In genomic region chr3:152251916-152252315, GRCh38 we compare ENCODE assay signal across 19 cellular contexts. TPM values are rescaled to one million over a fixed set of nuclear protein-coding genes. Genes with fewer than 3 reads are reported as not detected.
A peak's percentile ranks its signal among the peaks of the same experiment; 100 is the strongest.
DNase-seq lines count a peak whose midpoint lies in the region; ATAC-seq, FAIRE-seq and TF ChIP-seq lines count a peak whose summit lies in the region.
"Had no signal": no experiment of that assay in that cellular context is flagged by ENCODE, and none has a peak within 500 bp of the region (broad histone marks: within the 10 kb centered on the region; RNA-seq: fewer than 3 reads in every experiment).

No MANE protein-coding gene starts in this region.

- TF ChIP-seq CTCF in HEK293 (tag by site-specific recombination; IDR thresholded peaks at IDR 0.05): no peak
- TF ChIP-seq CTCF in K562 (IDR thresholded peaks at IDR 0.05 in 2 of 3, conservative IDR thresholded peaks at IDR 0.05 in 1 of 3; ENCODE audit: insufficient read depth in 2 of 3, low read depth in 1 of 3, low read length in 3 of 3): no peak

- TF ChIP-seq RAD21 in K562 (CRISPR knock-in tag; conservative IDR thresholded peaks at IDR 0.05 in 1 of 2, IDR thresholded peaks at IDR 0.05 in 1 of 2): no peak

- H3K36me3 ChIP-seq in HEK293 (ENCODE audit: control insufficient read depth in 2 of 2, insufficient read depth in 1 of 2, low read length in 2 of 2) (no peaks in the 10 kb centered on the region), K562 (ENCODE audit: control insufficient read depth, insufficient read depth, low read length) (no peaks in the 10 kb centered on the region)
- H3K36me3 ChIP-seq: prostate gland, SJSA1, WERI-Rb-1 had no signal

- no peaks in the 10 kb centered on the region for H3K27me3 Mint-ChIP-seq in activated T-cell treated with anti-CD3 and anti-CD28 coated beads, Interleukin-2, amount 50 U/mL, for 72 hours (ENCODE audit: low read depth)
- H3K27me3 Mint-ChIP-seq in T-helper 2 cell treated with Interferon-gamma antibody and Interleukin-4, amounts not matched to agents 5 μg/mL and 100 μg/mL, for 36 hours (ENCODE audit: low read depth): no peaks in the 10 kb centered on the region
- H3K27me3 Mint-ChIP-seq: type B pancreatic cell had no signal

- CTCF ChIA-PET in HEK293 (lab: Yijun Ruan, JAX) (no interaction called here), K562 (lab: Yijun Ruan, JAX; ENCODE audit: low intra/inter-chr PET ratio) (no interaction called here)

- H3K9ac ChIP-seq in K562 (ENCODE audit: insufficient read depth in 1 of 2, low read depth in 2 of 2, low read length in 2 of 2): no peak overlapping the region

- BruUV-seq in K562 (replicated peaks; lab: Mats Ljungman, UMichigan): no TSS peak

- intact Hi-C loops in K562 (cut with micrococcal nuclease): no loop called here

- no peaks in the 10 kb centered on the region for H3K9me3 ChIP-seq in HEK293 (ENCODE audit: control insufficient read depth, insufficient read depth, low read depth, low read length)
- peaks cover 3% of the 10 kb centered on the region; the same call in 1 of the 2 replicates for H3K9me3 ChIP-seq in K562 (replicated peaks; ENCODE audit: control insufficient read depth, insufficient read depth, low read depth, low read length)
- H3K9me3 ChIP-seq: A549, prostate gland, SJSA1 had no signal

- peaks cover 61% of the 10 kb centered on the region for H3K4me1 Mint-ChIP-seq in activated T-cell treated with anti-CD3 and anti-CD28 coated beads, Interleukin-2, amount 50 U/mL, for 72 hours (ENCODE audit: low read depth)
- peaks cover 50% of the 10 kb centered on the region for H3K4me1 Mint-ChIP-seq in stimulated activated effector memory CD8-positive, alpha-beta T cell treated with anti-CD3 and anti-CD28 coated beads, Interleukin-12 subunit alpha, Interleukin-12 subunit beta, amount 100 ng/mL, for 72 hours
- H3K4me1 Mint-ChIP-seq in T-helper 2 cell treated with Interferon-gamma antibody and Interleukin-4, amounts not matched to agents 5 μg/mL and 100 μg/mL, for 36 hours (ENCODE audit: low read depth): peaks cover 51% of the 10 kb centered on the region

- H3K4me1 ChIP-seq in HEK293 (ENCODE audit: control insufficient read depth, insufficient read depth, low read length): no peaks in the 10 kb centered on the region
- H3K4me1 ChIP-seq in K562 (replicated peaks in 1 of 2; ENCODE audit: control insufficient read depth in 2 of 2, insufficient read depth in 2 of 2, low read length in 2 of 2): peaks cover 0 to 2% of the 10 kb centered on the region in 2 experiments; a peak in 2 of 5 replicates
- H3K4me1 ChIP-seq: A549, prostate gland, SJSA1 had no signal

- H3K36me3 Mint-ChIP-seq in activated T-cell treated with anti-CD3 and anti-CD28 coated beads, Interleukin-2, amount 50 U/mL, for 72 hours (ENCODE audit: insufficient read depth in 2 of 2): peaks cover 0 to 3% of the 10 kb centered on the region in 2 donors
- H3K36me3 Mint-ChIP-seq in stimulated activated effector memory CD8-positive, alpha-beta T cell treated with anti-CD3 and anti-CD28 coated beads, Interleukin-12 subunit alpha, Interleukin-12 subunit beta, amount 100 ng/mL, for 72 hours: peaks cover 2% of the 10 kb centered on the region
- peaks cover 40% of the 10 kb centered on the region for H3K36me3 Mint-ChIP-seq in T-helper 2 cell treated with Interferon-gamma antibody and Interleukin-4, amounts not matched to agents 5 μg/mL and 100 μg/mL, for 36 hours (ENCODE audit: low read depth)
- H3K36me3 Mint-ChIP-seq: type B pancreatic cell had no signal

- TF ChIP-seq POLR2A in K562 (conservative IDR thresholded peaks at IDR 0.05): no peak

- no peak for FAIRE-seq in K562 (lab: Jason Lieb, UNC)
- FAIRE-seq in HTR-8/SVneo (lab: Jason Lieb, UNC): no peak
- FAIRE-seq: A549 had no signal

- no peaks in the 10 kb centered on the region for H3K9me1 ChIP-seq in K562 (ENCODE audit: control insufficient read depth, insufficient read depth, low read length)

- TF ChIP-seq EP300 in K562 (IDR thresholded peaks at IDR 0.05; ENCODE audit: low read length): no peak

- no peak for ATAC-seq in activated T-cell treated with anti-CD3 and anti-CD28 coated beads, Interleukin-2, amount 50 U/mL, for 72 hours (replicated peaks in 1 of 2)
- ATAC-seq in K562 (no peak), SK-N-SH treated with all-trans-retinoic acid at 6 μM for 48 hours (no peak)
- no peak for ATAC-seq in stimulated activated effector memory CD8-positive, alpha-beta T cell treated with anti-CD3 and anti-CD28 coated beads, Interleukin-12 subunit alpha, Interleukin-12 subunit beta, amount 100 ng/mL, for 72 hours
- ATAC-seq: A549 had no signal

- H2AFZ ChIP-seq in K562 (ENCODE audit: low read depth, low read length): no peak overlapping the region

- H3K27ac ChIP-seq in HEK293 (ENCODE audit: extremely low read depth, low read depth, low read length) (no peak overlapping the region), K562 (ENCODE audit: extremely low read depth, low read depth, low read length) (no peak overlapping the region)
- H3K27ac ChIP-seq: A549, prostate gland, SJSA1, WERI-Rb-1 had no signal

- H3K4me3 ChIP-seq in HEK293 (ENCODE audit: low read depth, low read length) (no peak overlapping the region), K562 (no peak overlapping the region)
- H3K4me3 ChIP-seq: A549, lung, prostate gland, SJSA1 had no signal

- peak overlapping the region; percentile 93 for H3K27ac Mint-ChIP-seq in activated T-cell treated with anti-CD3 and anti-CD28 coated beads, Interleukin-2, amount 50 U/mL, for 72 hours
- peak overlapping the region; percentile 98 for H3K27ac Mint-ChIP-seq in stimulated activated effector memory CD8-positive, alpha-beta T cell treated with anti-CD3 and anti-CD28 coated beads, Interleukin-12 subunit alpha, Interleukin-12 subunit beta, amount 100 ng/mL, for 72 hours
- no peak overlapping the region for H3K27ac Mint-ChIP-seq in T-helper 2 cell treated with Interferon-gamma antibody and Interleukin-4, amounts not matched to agents 5 μg/mL and 100 μg/mL, for 36 hours
- H3K27ac Mint-ChIP-seq: type B pancreatic cell had no signal

- POLR2A ChIA-PET in HEK293 (lab: Yijun Ruan, JAX): no interaction called here
- POLR2A ChIA-PET in K562 (lab: Yijun Ruan, JAX): no interaction called here

- no peaks in the 10 kb centered on the region for H3K27me3 ChIP-seq in K562 (ENCODE audit: control insufficient read depth in 2 of 2, insufficient read depth in 2 of 2, low read length in 2 of 2)
- H3K27me3 ChIP-seq: SJSA1 had no signal

- in situ Hi-C loops in K562 (cut with MboI): no loop called here

- H3K9me3 Mint-ChIP-seq in activated T-cell treated with anti-CD3 and anti-CD28 coated beads, Interleukin-2, amount 50 U/mL, for 72 hours: peaks cover 0 to 3% of the 10 kb centered on the region in 2 donors
- no peaks in the 10 kb centered on the region for H3K9me3 Mint-ChIP-seq in stimulated activated effector memory CD8-positive, alpha-beta T cell treated with anti-CD3 and anti-CD28 coated beads, Interleukin-12 subunit alpha, Interleukin-12 subunit beta, amount 100 ng/mL, for 72 hours
- H3K9me3 Mint-ChIP-seq in T-helper 2 cell treated with Interferon-gamma antibody and Interleukin-4, amounts not matched to agents 5 μg/mL and 100 μg/mL, for 36 hours: peaks cover 13% of the 10 kb centered on the region
- H3K9me3 Mint-ChIP-seq: type B pancreatic cell had no signal

- DNase-seq in activated T-cell treated with anti-CD3 and anti-CD28 coated beads, Interleukin-2, amount 50 U/mL, for 72 hours: no peak
- no peak for DNase-seq in activated T-cell treated with anti-CD3 and anti-CD28 coated beads for 4 hours
- no peak for DNase-seq in K562 (ENCODE audit: extremely low read depth in 1 of 4, low spot score in 3 of 4)
- no peak for DNase-seq in stimulated activated effector memory CD8-positive, alpha-beta T cell treated with anti-CD3 and anti-CD28 coated beads, Interleukin-12 subunit alpha, Interleukin-12 subunit beta, amount 100 ng/mL, for 72 hours (ENCODE audit: low spot score in 2 of 2)
- DNase-seq in T-helper 2 cell treated with Interferon-gamma antibody and Interleukin-4, amounts not matched to agents 5 μg/mL and 100 μg/mL, for 36 hours (ENCODE audit: low spot score): no peak
- DNase-seq in HTR-8/SVneo (ENCODE audit: insufficient read length, low spot score): no peak
- DNase-seq: activated CD4-positive, alpha-beta T cell treated with anti-CD3 and anti-CD28 coated beads, Interleukin-2, amount 50 U/mL, for 4 hours; kidney glomerular epithelial cell; NCI-H1048; NCI-H187; NCI-H69; WERI-Rb-1 had no signal

- H3K4me2 ChIP-seq in K562 (ENCODE audit: insufficient read depth, low read length): no peak overlapping the region
- H3K4me2 ChIP-seq: A549 had no signal

- H4K20me1 ChIP-seq in K562 (replicated peaks; ENCODE audit: control insufficient read depth, insufficient read depth, low read length): no peaks in the 10 kb centered on the region

- H3K4me3 Mint-ChIP-seq in activated T-cell treated with anti-CD3 and anti-CD28 coated beads, Interleukin-2, amount 50 U/mL, for 72 hours: peak overlapping the region in 1 of 2 donors; percentile 33
- peak overlapping the region; percentile 56 for H3K4me3 Mint-ChIP-seq in stimulated activated effector memory CD8-positive, alpha-beta T cell treated with anti-CD3 and anti-CD28 coated beads, Interleukin-12 subunit alpha, Interleukin-12 subunit beta, amount 100 ng/mL, for 72 hours
- H3K4me3 Mint-ChIP-seq in T-helper 2 cell treated with Interferon-gamma antibody and Interleukin-4, amounts not matched to agents 5 μg/mL and 100 μg/mL, for 36 hours: no peak overlapping the region
- H3K4me3 Mint-ChIP-seq: type B pancreatic cell had no signal

- H3K79me2 ChIP-seq in K562 (ENCODE audit: control insufficient read depth, insufficient read depth, low read length): peaks cover 74% of the 10 kb centered on the region

TF ChIP-seq in SK-N-SH treated with all-trans-retinoic acid at 6 μM for 48 hours, 23 proteins besides CTCF, POLR2A, EP300 and RAD21 (continues in another document):
- no peak for TF ChIP-seq ISL1 (CRISPR knock-in tag; IDR thresholded peaks at IDR 0.05)

RNA-seq across cellular contexts. Expression of gene MBNL1, which starts 16.8 kb away (rescaled TPM):
- total RNA-seq in activated T-cell treated with anti-CD3 and anti-CD28 coated beads, Interleukin-2, amount 50 U/mL, for 72 hours: 100 to 1,000 TPM; 299 to 323 TPM
- 337 and 524 TPM in 2 replicates for total RNA-seq in K562 (2011; cell fraction: chromatin; rRNA removed; ENCODE audit: low replicate concordance)
- 154 and 188 TPM in 2 replicates for total RNA-seq in K562 (2011; cell fraction: nucleolus; rRNA removed)
- 277 and 417 TPM in 2 replicates for total RNA-seq in K562 (2011; cell fraction: nucleoplasm; rRNA removed)
- 240 and 243 TPM in 2 replicates for total RNA-seq in K562 (2014; rRNA removed)
- 220 and 241 TPM in 2 replicates for total RNA-seq in K562 (2014; rRNA removed; fragmentation: Illumina TruSeq; extraction: Trizol)
- 220 and 243 TPM in 2 replicates for total RNA-seq in K562 (2015; rRNA removed; fragmentation: Illumina TruSeq; extraction: Trizol)
- 217 and 231 TPM in 2 replicates for total RNA-seq in K562 (2021)
- polyA plus RNA-seq in K562 (2011; rRNA removed): 116 and 133 TPM in 2 replicates
- 101 and 150 TPM in 2 replicates for polyA plus RNA-seq in K562 (2011; cell fraction: cytosol; rRNA removed)
- 108 and 135 TPM in 2 replicates for polyA plus RNA-seq in K562 (2011; cell fraction: nucleus; rRNA removed)
- 74.4 and 91.9 TPM in 2 replicates for polyA plus RNA-seq in K562 (2012)
- 202 and 221 TPM in 2 replicates for polyA plus RNA-seq in K562 (2014; fragmentation: Illumina TruSeq; extraction: Trizol)
- polyA plus RNA-seq in K562 (2014; fragmentation: Nextera tagmentation; extraction: Ambion mirVana): 10 to 100 TPM; 70.3 to 87.3 TPM
- polyA plus RNA-seq in K562 (2014; rRNA removed): 104 and 107 TPM in 2 replicates
- 431 and 448 TPM in 2 replicates for polyA minus RNA-seq in K562 (2011; rRNA and poly(A)+ RNA removed)
- 216 and 268 TPM in 2 replicates for polyA minus RNA-seq in K562 (2011; cell fraction: cytosol; rRNA and poly(A)+ RNA removed)
- 326 and 485 TPM in 2 replicates for polyA minus RNA-seq in K562 (2011; cell fraction: nucleus; rRNA and poly(A)+ RNA removed)
